ENCODE assay signal across 30 cellular contexts in genomic region chr20:39532205-39532604, GRCh38.
"Had no signal": no experiment of that assay in that cellular context is flagged by ENCODE, and none has a peak within 500 bp of the region (broad histone marks: within the 10 kb centered on the region; RNA-seq: fewer than 3 reads in every experiment).

No MANE protein-coding gene starts in this region.

- DNase-seq: activated CD4-positive, alpha-beta memory T cell treated with anti-CD3 and anti-CD28 coated beads, Interleukin-2, amount 10 ng/mL, durations not matched to agents 7 days and 5 days; activated CD4-positive, alpha-beta T cell treated with anti-CD3 and anti-CD28 coated beads for 1 hour; activated CD4-positive, alpha-beta T cell treated with anti-CD3 and anti-CD28 coated beads, Interleukin-2, amount 10 ng/mL, durations not matched to agents 7 days and 5 days; activated CD8-positive, alpha-beta memory T cell treated with anti-CD3 and anti-CD28 coated beads, Interleukin-2, amount 50 U/mL, for 48 hours; activated gamma-delta T cell treated with Interleukin-2 at 50 U/mL for 16 hours; activated naive CD8-positive, alpha-beta T cell treated with anti-CD3 and anti-CD28 coated beads, Interleukin-2, amount 50 U/mL, for 24 hours; activated T-cell treated with anti-CD3 and anti-CD28 coated beads, Interleukin-2, amount 50 U/mL, for 24 hours; amygdala; central memory CD4-positive, alpha-beta T cell; effector CD8-positive, alpha-beta T cell; erythroblast; foreskin fibroblast; heart right ventricle; kidney glomerular epithelial cell; left ventricle myocardium superior; naive thymus-derived CD4-positive, alpha-beta T cell; ovary; retina; stimulated activated CD4-positive, alpha-beta T cell treated with anti-CD3 and anti-CD28 coated beads, Interleukin-1b, Interleukin-23, amount 100 ng/mL, for 48 hours; stimulated activated naive B cell treated with anti-CD40 and anti-IgM and Interleukin-4, amounts not matched to agents 10 μg/mL and 1 μg/mL and 100 μg/mL, for 72 hours; stomach; SW 1271; T-helper 17 cell; T1000; thyroid gland; upper lobe of right lung had no signal

- H3K36me3 Mint-ChIP-seq: activated naive CD4-positive, alpha-beta T cell treated with anti-CD3 and anti-CD28 coated beads, Interleukin-2, amount 50 U/mL, for 24 hours; stimulated activated naive B cell treated with anti-CD40 and anti-IgM and Interleukin-4, amounts not matched to agents 10 μg/mL and 1 μg/mL and 100 μg/mL, for 72 hours had no signal

- H3K4me1 Mint-ChIP-seq: activated CD4-positive, alpha-beta memory T cell treated with anti-CD3 and anti-CD28 coated beads, Interleukin-2, amount 10 ng/mL, durations not matched to agents 7 days and 5 days; activated CD4-positive, alpha-beta T cell treated with anti-CD3 and anti-CD28 coated beads, Interleukin-2, amount 10 ng/mL, durations not matched to agents 7 days and 5 days; activated naive CD4-positive, alpha-beta T cell treated with anti-CD3 and anti-CD28 coated beads, Interleukin-2, amount 50 U/mL, for 24 hours; activated naive CD8-positive, alpha-beta T cell treated with anti-CD3 and anti-CD28 coated beads, Interleukin-2, amount 50 U/mL, for 24 hours; naive thymus-derived CD4-positive, alpha-beta T cell; T-helper 17 cell had no signal

- H3K4me1 ChIP-seq: heart right ventricle, prostate gland, stomach, thyroid gland, upper lobe of right lung had no signal

- H3K4me3 Mint-ChIP-seq: activated CD4-positive, alpha-beta memory T cell treated with anti-CD3 and anti-CD28 coated beads, Interleukin-2, amount 10 ng/mL, durations not matched to agents 7 days and 5 days; activated CD4-positive, alpha-beta T cell treated with anti-CD3 and anti-CD28 coated beads, Interleukin-2, amount 10 ng/mL, durations not matched to agents 7 days and 5 days; activated naive CD4-positive, alpha-beta T cell treated with anti-CD3 and anti-CD28 coated beads, Interleukin-2, amount 50 U/mL, for 24 hours; activated naive CD8-positive, alpha-beta T cell treated with anti-CD3 and anti-CD28 coated beads, Interleukin-2, amount 50 U/mL, for 24 hours; activated T-cell treated with anti-CD3 and anti-CD28 coated beads, Interleukin-2, amount 50 U/mL, for 24 hours; naive thymus-derived CD4-positive, alpha-beta T cell; stimulated activated naive B cell treated with anti-CD40 and anti-IgM and Interleukin-4, amounts not matched to agents 10 μg/mL and 1 μg/mL and 100 μg/mL, for 72 hours; T-helper 17 cell; WTC11 had no signal

- H3K9me3 ChIP-seq: ovary, prostate gland, stomach, thyroid gland, upper lobe of right lung had no signal

- H3K27me3 Mint-ChIP-seq: activated CD4-positive, alpha-beta memory T cell treated with anti-CD3 and anti-CD28 coated beads, Interleukin-2, amount 10 ng/mL, durations not matched to agents 7 days and 5 days; activated CD4-positive, alpha-beta T cell treated with anti-CD3 and anti-CD28 coated beads, Interleukin-2, amount 10 ng/mL, durations not matched to agents 7 days and 5 days; activated naive CD4-positive, alpha-beta T cell treated with anti-CD3 and anti-CD28 coated beads, Interleukin-2, amount 50 U/mL, for 24 hours; activated T-cell treated with anti-CD3 and anti-CD28 coated beads, Interleukin-2, amount 50 U/mL, for 24 hours; stimulated activated naive B cell treated with anti-CD40 and anti-IgM and Interleukin-4, amounts not matched to agents 10 μg/mL and 1 μg/mL and 100 μg/mL, for 72 hours had no signal

- H3K36me3 ChIP-seq: heart right ventricle, ovary, prostate gland, stomach, thyroid gland, upper lobe of right lung had no signal

- H3K27ac ChIP-seq: heart right ventricle, ovary, prostate gland, skin epidermis, stomach, thyroid gland, upper lobe of right lung had no signal

- H3K27ac Mint-ChIP-seq: activated CD4-positive, alpha-beta memory T cell treated with anti-CD3 and anti-CD28 coated beads, Interleukin-2, amount 10 ng/mL, durations not matched to agents 7 days and 5 days; activated CD4-positive, alpha-beta T cell treated with anti-CD3 and anti-CD28 coated beads, Interleukin-2, amount 10 ng/mL, durations not matched to agents 7 days and 5 days; activated naive CD4-positive, alpha-beta T cell treated with anti-CD3 and anti-CD28 coated beads, Interleukin-2, amount 50 U/mL, for 24 hours; activated naive CD8-positive, alpha-beta T cell treated with anti-CD3 and anti-CD28 coated beads, Interleukin-2, amount 50 U/mL, for 24 hours; activated T-cell treated with anti-CD3 and anti-CD28 coated beads, Interleukin-2, amount 50 U/mL, for 24 hours; naive thymus-derived CD4-positive, alpha-beta T cell; stimulated activated naive B cell treated with anti-CD40 and anti-IgM and Interleukin-4, amounts not matched to agents 10 μg/mL and 1 μg/mL and 100 μg/mL, for 72 hours; T-helper 17 cell; WTC11 had no signal

- H3K4me3 ChIP-seq: heart right ventricle, ovary, prostate gland, skin epidermis, stomach, thyroid gland, upper lobe of right lung had no signal

- H3K27me3 ChIP-seq: ovary, stomach, thyroid gland, upper lobe of right lung had no signal

- H3K9me3 Mint-ChIP-seq: activated CD4-positive, alpha-beta memory T cell treated with anti-CD3 and anti-CD28 coated beads, Interleukin-2, amount 10 ng/mL, durations not matched to agents 7 days and 5 days; activated CD4-positive, alpha-beta T cell treated with anti-CD3 and anti-CD28 coated beads, Interleukin-2, amount 10 ng/mL, durations not matched to agents 7 days and 5 days; activated naive CD4-positive, alpha-beta T cell treated with anti-CD3 and anti-CD28 coated beads, Interleukin-2, amount 50 U/mL, for 24 hours; activated naive CD8-positive, alpha-beta T cell treated with anti-CD3 and anti-CD28 coated beads, Interleukin-2, amount 50 U/mL, for 24 hours; stimulated activated naive B cell treated with anti-CD40 and anti-IgM and Interleukin-4, amounts not matched to agents 10 μg/mL and 1 μg/mL and 100 μg/mL, for 72 hours had no signal
